8 cellular contexts compared by ENCODE assay signal in genomic region chr22:39530692-39531331, GRCh38. TPM values are rescaled to one million over a fixed set of nuclear protein-coding genes. Genes with fewer than 3 reads are reported as not detected.
A peak's percentile ranks its signal among the peaks of the same experiment; 100 is the strongest.
DNase-seq lines count a peak whose midpoint lies in the region; ATAC-seq lines count a peak whose summit lies in the region.

No MANE protein-coding gene starts in this region.

- peak; percentile 24 for DNase-seq in COLO668 (lab: John Stamatoyannopoulos, UW; ENCODE audit: unreplicated experiment)
- no peak for DNase-seq in activated CD4-positive, alpha-beta memory T cell treated with anti-CD3 and anti-CD28 coated beads for 36 hours
- DNase-seq in iPS-NIHi11 (ENCODE audit: low spot score): peak; percentile 35
- DNase-seq in HuH-7.5 (ENCODE audit: low spot score): no peak
- DNase-seq in NCI-H1105 treated with DMSO at 0.1 percent for 48 hours (lab: John Stamatoyannopoulos, UW): no peak
- no peak for DNase-seq in HuH-7 (ENCODE audit: low spot score)

- intact Hi-C loops in activated CD4-positive, alpha-beta memory T cell treated with anti-CD3 and anti-CD28 coated beads for 36 hours (cut with micrococcal nuclease): loop anchor here (5.0 to 10.0 kb wide), 4 partner anchors 359 to 776 kb away; partner anchors contain the start of genes SUN2 and TNRC6B

- peaks cover 5% of the 10 kb centered on the region for H3K36me3 Mint-ChIP-seq in IgD-negative memory B cell
- peaks cover 36% of the 10 kb centered on the region for H3K36me3 Mint-ChIP-seq in activated CD4-positive, alpha-beta memory T cell treated with anti-CD3 and anti-CD28 coated beads for 36 hours

- POLR2A ChIA-PET in activated CD4-positive, alpha-beta memory T cell treated with anti-CD3 and anti-CD28 coated beads for 36 hours (lab: Charles Lee): interaction anchor here (0.8 to 4.3 kb wide), 5 partner anchors 8 to 220 kb away, joined by 3 to 43 read pairs (median 5); partner anchors contain the start of gene ATF4

- H3K27me3 Mint-ChIP-seq in IgD-negative memory B cell: no peaks in the 10 kb centered on the region
- no peaks in the 10 kb centered on the region for H3K27me3 Mint-ChIP-seq in activated CD4-positive, alpha-beta memory T cell treated with anti-CD3 and anti-CD28 coated beads for 36 hours

- H3K27ac Mint-ChIP-seq in IgD-negative memory B cell: peak overlapping the region; percentile 90 to 98 (median 95)
- H3K27ac Mint-ChIP-seq in activated CD4-positive, alpha-beta memory T cell treated with anti-CD3 and anti-CD28 coated beads for 36 hours: peak overlapping the region; percentile 80

- ATAC-seq in HG03354 (IDR thresholded peaks at IDR 0.05; ENCODE audit: poor library complexity, severe bottlenecking, unreplicated experiment): no peak

- H3K4me1 Mint-ChIP-seq in IgD-negative memory B cell: peaks cover 37 to 56% (median 52%) of the 10 kb centered on the region in 3 donors
- peaks cover 71% of the 10 kb centered on the region for H3K4me1 Mint-ChIP-seq in activated CD4-positive, alpha-beta memory T cell treated with anti-CD3 and anti-CD28 coated beads for 36 hours (ENCODE audit: low read depth)

- CTCF ChIA-PET in activated CD4-positive, alpha-beta memory T cell treated with anti-CD3 and anti-CD28 coated beads for 36 hours (lab: Charles Lee): interaction anchor here (0.8 to 14.2 kb wide), 13 partner anchors 11 to 494 kb away, joined by 3 to 387 read pairs (median 7); partner anchors contain the start of genes ATF4, MIEF1 and TAB1

- H3K9me3 Mint-ChIP-seq in IgD-negative memory B cell: no peaks in the 10 kb centered on the region
- no peaks in the 10 kb centered on the region for H3K9me3 Mint-ChIP-seq in activated CD4-positive, alpha-beta memory T cell treated with anti-CD3 and anti-CD28 coated beads for 36 hours

- peak overlapping the region; percentile 48 to 97 (median 90) for H3K4me3 Mint-ChIP-seq in IgD-negative memory B cell
- H3K4me3 Mint-ChIP-seq in activated CD4-positive, alpha-beta memory T cell treated with anti-CD3 and anti-CD28 coated beads for 36 hours: peak overlapping the region; percentile 91

RNA-seq across cellular contexts. Expression of gene RPS19BP1, which starts 1.7 kb away (rescaled TPM):
- polyA plus RNA-seq in IgD-negative memory B cell: 156 TPM
- total RNA-seq in activated CD4-positive, alpha-beta memory T cell treated with anti-CD3 and anti-CD28 coated beads for 36 hours: 10 to 100 TPM; 65.2 to 67.5 TPM

RNA-seq across cellular contexts. Expression of gene ATF4, which starts 10.4 kb away (rescaled TPM):
- polyA plus RNA-seq in IgD-negative memory B cell: 186 TPM
- total RNA-seq in activated CD4-positive, alpha-beta memory T cell treated with anti-CD3 and anti-CD28 coated beads for 36 hours: 100 to 1,000 TPM; 437 to 455 TPM

RNA-seq across cellular contexts. Expression of gene MIEF1, which starts 28.7 kb away (rescaled TPM):
- 24.8 TPM for polyA plus RNA-seq in IgD-negative memory B cell
- 10 to 100 TPM; 40.3 to 43.1 TPM for total RNA-seq in activated CD4-positive, alpha-beta memory T cell treated with anti-CD3 and anti-CD28 coated beads for 36 hours

RNA-seq across cellular contexts. Expression of gene CACNA1I, which starts 39.7 kb away (rescaled TPM):
- 0.04 TPM for polyA plus RNA-seq in IgD-negative memory B cell
- total RNA-seq in activated CD4-positive, alpha-beta memory T cell treated with anti-CD3 and anti-CD28 coated beads for 36 hours: under 1 TPM; 0.36 to 0.57 TPM

Comparison
In these comparisons a context has a peak if more than half of its experiments do, and no peak if none do; other contexts are left out.
1. DNase-seq: peak in COLO668 (single experiment) and iPS-NIHi11 (single experiment); none in activated CD4-positive, alpha-beta memory T cell treated with anti-CD3 and anti-CD28 coated beads for 36 hours (single experiment), HuH-7.5 (single experiment), NCI-H1105 treated with DMSO at 0.1 percent for 48 hours (single experiment) and HuH-7 (single experiment).